23 cellular contexts compared by ENCODE assay signal in the genomic region with DNA sequence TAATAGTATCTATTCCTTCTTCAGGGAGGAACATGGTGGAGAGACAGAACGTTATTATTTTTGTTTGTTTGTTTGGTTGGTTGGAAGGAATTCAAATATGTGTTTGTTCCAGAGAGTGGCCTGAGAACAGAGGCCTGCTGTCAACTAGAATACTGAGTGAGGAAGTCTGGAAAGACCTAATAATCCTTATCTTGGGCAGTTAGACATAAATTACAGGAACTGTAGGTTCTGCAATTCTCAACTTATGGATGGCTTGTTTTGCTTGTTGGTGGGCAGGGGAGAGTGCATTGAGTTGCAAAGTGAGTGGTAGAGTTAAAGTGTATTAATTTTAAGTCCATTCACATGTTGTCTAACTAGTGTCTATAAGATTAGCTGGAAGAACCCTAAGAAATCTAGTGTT.
"Had no signal": no experiment of that assay in that cellular context is flagged by ENCODE, and none has a peak within 500 bp of the region (broad histone marks: within the 10 kb centered on the region; RNA-seq: fewer than 3 reads in every experiment).

No MANE protein-coding gene starts in this region.

- H3K4me3 ChIP-seq: dorsolateral prefrontal cortex, gastrocnemius medialis, mucosa of descending colon, neural progenitor cell, prostate gland, right atrium auricular region, smooth muscle cell, suprapubic skin, transverse colon, upper lobe of right lung, uterus had no signal

- DNase-seq: dorsolateral prefrontal cortex; effector CD4-positive, alpha-beta T cell; foreskin fibroblast; gastrocnemius medialis; head of caudate nucleus; kidney; mesenchymal stem cell; mucosa of descending colon; naive B cell; stimulated activated CD4-positive, alpha-beta T cell treated with anti-CD3 and anti-CD28 coated beads, Interleukin-12 subunit alpha, Interleukin-12 subunit beta, amount 100 ng/mL, for 4 hours; stimulated activated CD4-positive, alpha-beta T cell treated with anti-CD3 and anti-CD28 coated beads, Interleukin-1b, Interleukin-23, amount 100 ng/mL, for 48 hours; stimulated activated CD4-positive, alpha-beta T cell treated with anti-CD3 and anti-CD28 coated beads, Interleukin-4, amount 100 ng/mL, for 1 hour; stimulated activated CD8-positive, alpha-beta memory T cell treated with anti-CD3 and anti-CD28 coated beads, Interleukin-4, amount 100 ng/mL, for 48 hours; stimulated activated naive CD4-positive, alpha-beta T cell; stimulated activated naive CD8-positive, alpha-beta T cell treated with anti-CD3 and anti-CD28 coated beads, Interleukin-15, amount 100 ng/mL, for 72 hours; transverse colon; upper lobe of right lung; uterus had no signal
